In the genomic region with DNA sequence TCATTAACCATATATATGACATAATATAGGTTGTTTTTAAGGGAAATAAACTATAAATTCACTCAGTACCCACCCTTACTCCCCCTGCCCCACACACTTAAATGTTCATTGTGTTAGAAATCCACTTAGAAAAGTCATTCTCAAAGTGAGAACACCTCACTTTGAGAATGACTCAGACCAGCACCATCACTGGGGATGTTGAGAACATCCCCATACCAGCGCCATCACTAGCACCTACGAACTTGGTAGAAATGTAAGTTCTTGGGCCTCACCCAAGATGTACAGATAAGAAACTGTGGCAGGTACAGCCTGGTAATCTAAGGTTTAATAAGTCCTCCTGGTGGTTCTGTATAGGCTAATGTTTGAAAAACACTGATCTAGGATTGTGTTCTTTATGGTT, we compare ENCODE assay signal across 16 cellular contexts.
DNase-seq lines count a peak whose midpoint lies in the region; ATAC-seq and TF ChIP-seq lines count a peak whose summit lies in the region.
"Had no signal": no experiment of that assay in that cellular context is flagged by ENCODE, and none has a peak within 500 bp of the region (broad histone marks: within the 10 kb centered on the region; RNA-seq: fewer than 3 reads in every experiment).

No MANE protein-coding gene starts in this region.

- peak; percentile 39 for ATAC-seq in activated CD8-positive, alpha-beta memory T cell treated with anti-CD3 and anti-CD28 coated beads, Interleukin-2, amount 10 ng/mL, durations not matched to agents 7 days and 5 days
- ATAC-seq: CD8-positive, alpha-beta T cell had no signal

- CTCF ChIA-PET in activated CD8-positive, alpha-beta memory T cell treated with anti-CD3 and anti-CD28 coated beads, Interleukin-2, amount 10 ng/mL, durations not matched to agents 7 days and 5 days (lab: Charles Lee): interaction anchor here (0.8 kb wide), 1 partner anchor 778 kb away, joined by 3 read pairs; no protein-coding TSS in a partner anchor

- no peak for TF ChIP-seq CTCF in neural crest cell (conservative IDR thresholded peaks at IDR 0.05)

- no peaks in the 10 kb centered on the region for H3K27me3 Mint-ChIP-seq in activated CD8-positive, alpha-beta memory T cell treated with anti-CD3 and anti-CD28 coated beads, Interleukin-2, amount 10 ng/mL, durations not matched to agents 7 days and 5 days
- no peaks in the 10 kb centered on the region for H3K27me3 Mint-ChIP-seq in neural crest cell (ENCODE audit: low read depth)

- H3K9me3 Mint-ChIP-seq in activated CD8-positive, alpha-beta memory T cell treated with anti-CD3 and anti-CD28 coated beads, Interleukin-2, amount 10 ng/mL, durations not matched to agents 7 days and 5 days (ENCODE audit: low read depth): no peaks in the 10 kb centered on the region
- H3K9me3 Mint-ChIP-seq in neural crest cell: peaks cover 7% of the 10 kb centered on the region
- H3K9me3 Mint-ChIP-seq: CD8-positive, alpha-beta T cell had no signal

- DNase-seq in activated CD8-positive, alpha-beta memory T cell treated with anti-CD3 and anti-CD28 coated beads, Interleukin-2, amount 10 ng/mL, durations not matched to agents 7 days and 5 days: no peak
- no peak for DNase-seq in activated CD8-positive, alpha-beta memory T cell treated with anti-CD3 and anti-CD28 coated beads, Interleukin-2, amount 50 U/mL, for 4 hours
- peak; percentile 2 to 12 for DNase-seq in stimulated activated CD4-positive, alpha-beta T cell treated with anti-CD3 and anti-CD28 coated beads, Interleukin-15, amount 100 ng/mL, for 48 hours (ENCODE audit: low read depth in 2 of 2)
- DNase-seq in stimulated activated CD4-positive, alpha-beta T cell treated with anti-CD3 and anti-CD28 coated beads, Interleukin-12 subunit alpha, Interleukin-12 subunit beta, amount 100 ng/mL, for 4 hours: no peak
- DNase-seq in neural crest cell (ENCODE audit: low read depth, low spot score) (no peak), activated gamma-delta T cell (lab: John Stamatoyannopoulos, UW) (no peak), NCI-H1436 treated with DMSO at 0.1 percent for 48 hours (lab: John Stamatoyannopoulos, UW) (no peak)
- DNase-seq: Calu3; CD8-positive, alpha-beta T cell; GF-D8; GM23248; NCI-H1417; NCI-H187 treated with DMSO at 0.1 percent for 48 hours; NCI-H2227 treated with DMSO at 0.1 percent for 48 hours; NCI-H524; PC-9 had no signal

- no peak overlapping the region for H3K27ac Mint-ChIP-seq in activated CD8-positive, alpha-beta memory T cell treated with anti-CD3 and anti-CD28 coated beads, Interleukin-2, amount 10 ng/mL, durations not matched to agents 7 days and 5 days
- peak overlapping the region; percentile 50 for H3K27ac Mint-ChIP-seq in neural crest cell (ENCODE audit: unreplicated experiment)
- H3K27ac Mint-ChIP-seq: CD8-positive, alpha-beta T cell had no signal

- H3K4me1 Mint-ChIP-seq in activated CD8-positive, alpha-beta memory T cell treated with anti-CD3 and anti-CD28 coated beads, Interleukin-2, amount 10 ng/mL, durations not matched to agents 7 days and 5 days: peaks cover 10% of the 10 kb centered on the region
- H3K4me1 Mint-ChIP-seq in neural crest cell: peaks cover 15% of the 10 kb centered on the region

- H3K36me3 Mint-ChIP-seq in activated CD8-positive, alpha-beta memory T cell treated with anti-CD3 and anti-CD28 coated beads, Interleukin-2, amount 10 ng/mL, durations not matched to agents 7 days and 5 days: peaks cover 4% of the 10 kb centered on the region
- H3K36me3 Mint-ChIP-seq in neural crest cell (ENCODE audit: low read depth): peaks cover 6% of the 10 kb centered on the region

- H3K4me3 Mint-ChIP-seq in activated CD8-positive, alpha-beta memory T cell treated with anti-CD3 and anti-CD28 coated beads, Interleukin-2, amount 10 ng/mL, durations not matched to agents 7 days and 5 days: no peak overlapping the region
- H3K4me3 Mint-ChIP-seq in neural crest cell: no peak overlapping the region
- H3K4me3 Mint-ChIP-seq: CD8-positive, alpha-beta T cell had no signal

Comparison
In these comparisons a context has a peak if more than half of its experiments do, and no peak if none do; other contexts are left out.
1. DNase-seq: peak in stimulated activated CD4-positive, alpha-beta T cell treated with anti-CD3 and anti-CD28 coated beads, Interleukin-15, amount 100 ng/mL, for 48 hours (2 of 2); none in activated CD8-positive, alpha-beta memory T cell treated with anti-CD3 and anti-CD28 coated beads, Interleukin-2, amount 10 ng/mL, durations not matched to agents 7 days and 5 days (single experiment), activated CD8-positive, alpha-beta memory T cell treated with anti-CD3 and anti-CD28 coated beads, Interleukin-2, amount 50 U/mL, for 4 hours (single experiment), stimulated activated CD4-positive, alpha-beta T cell treated with anti-CD3 and anti-CD28 coated beads, Interleukin-12 subunit alpha, Interleukin-12 subunit beta, amount 100 ng/mL, for 4 hours (single experiment), neural crest cell (single experiment), activated gamma-delta T cell (single experiment) and NCI-H1436 treated with DMSO at 0.1 percent for 48 hours (single experiment).